Comparison of ENCODE assay signal across 12 cellular contexts in the genomic region with DNA sequence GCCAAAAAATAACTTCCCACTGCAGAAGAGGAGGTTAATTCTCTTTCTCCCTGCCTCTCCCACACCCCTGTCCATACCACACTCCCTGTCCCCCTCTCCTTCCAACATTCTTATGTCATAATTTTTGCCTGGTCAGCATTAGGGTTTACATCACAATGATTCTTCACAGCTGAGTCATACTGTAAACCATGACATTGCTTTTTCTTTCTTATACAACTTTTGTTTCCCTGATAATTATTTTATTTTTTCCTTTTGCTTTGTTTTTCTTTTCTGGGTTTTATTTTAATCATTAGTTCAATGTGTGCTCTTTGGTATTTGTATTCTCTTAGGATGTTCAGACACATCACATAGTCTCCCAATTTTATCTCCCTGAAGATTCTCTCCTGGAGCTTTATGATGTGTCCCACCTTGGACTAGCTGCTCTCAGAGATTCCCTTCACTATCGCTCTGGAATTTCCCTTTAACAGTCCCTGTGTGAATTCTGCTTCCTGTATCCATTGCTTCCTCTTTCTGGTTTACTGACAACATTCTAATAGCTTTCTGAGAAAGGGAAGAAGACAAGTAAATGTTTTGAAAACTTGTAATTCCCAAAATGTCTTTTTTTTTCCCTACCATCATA.
DNase-seq lines count a peak whose midpoint lies in the region; ATAC-seq and TF ChIP-seq lines count a peak whose summit lies in the region.
"Had no signal": no experiment of that assay in that cellular context is flagged by ENCODE, and none has a peak within 500 bp of the region (broad histone marks: within the 10 kb centered on the region; RNA-seq: fewer than 3 reads in every experiment).

No MANE protein-coding gene starts in this region.

- in situ Hi-C loops in gastrocnemius medialis (cut with MboI; ENCODE audit: low sequenced_read_pairs in 4 of 4), result no loop called here

- no peaks in the 10 kb centered on the region for H3K27me3 ChIP-seq in HUES6 (ENCODE audit: control insufficient read depth, insufficient read depth, low read length)
- no peaks in the 10 kb centered on the region for H3K27me3 ChIP-seq in gastrocnemius medialis
- no peaks in the 10 kb centered on the region for H3K27me3 ChIP-seq in vagina
- H3K27me3 ChIP-seq: esophagus muscularis mucosa, upper lobe of right lung had no signal

- TF ChIP-seq CTCF in gastrocnemius medialis (IDR thresholded peaks at IDR 0.05 in 4 of 5, conservative IDR thresholded peaks at IDR 0.05 in 1 of 5) (no peak), vagina (IDR thresholded peaks at IDR 0.05) (no peak)

- H3K4me1 ChIP-seq in HUES6 (ENCODE audit: control insufficient read depth, insufficient read depth, low read length) (peaks cover 13% of the 10 kb centered on the region), gastrocnemius medialis (no peaks in the 10 kb centered on the region), vagina (no peaks in the 10 kb centered on the region)
- H3K4me1 ChIP-seq: esophagus muscularis mucosa, upper lobe of right lung had no signal

- H3K36me3 ChIP-seq in HUES6 (ENCODE audit: control insufficient read depth, insufficient read depth, low read length), result no peaks in the 10 kb centered on the region
- H3K36me3 ChIP-seq in gastrocnemius medialis, result no peaks in the 10 kb centered on the region
- H3K36me3 ChIP-seq in vagina, result no peaks in the 10 kb centered on the region
- H3K36me3 ChIP-seq: esophagus muscularis mucosa, upper lobe of right lung had no signal

- DNase-seq in 8988T (peak; percentile 46), astrocyte of the hippocampus (ENCODE audit: low read depth, low spot score) (peak; percentile 57), iPS-NIHi7 (ENCODE audit: extremely low spot score) (peak; percentile 55), gastrocnemius medialis (no peak), left lobe of liver (ENCODE audit: low spot score) (no peak), vagina (ENCODE audit: extremely low spot score in 2 of 2) (no peak)
- DNase-seq: anterior cingulate cortex, NCI-H1092 treated with DMSO at 0.1 percent for 48 hours, upper lobe of right lung had no signal

- intact Hi-C loops in gastrocnemius medialis (cut with DNase I; ENCODE audit: low total_unique reads) (no loop called here), vagina (cut with DNase I) (no loop called here)

- ATAC-seq in gastrocnemius medialis (no peak), left lobe of liver (no peak), GM21381 (IDR thresholded peaks at IDR 0.05; ENCODE audit: unreplicated experiment) (no peak)
- ATAC-seq: upper lobe of right lung had no signal

- H3K9me3 ChIP-seq in HUES6 (ENCODE audit: control insufficient read depth, insufficient read depth, low read depth, low read length) (no peaks in the 10 kb centered on the region), gastrocnemius medialis (no peaks in the 10 kb centered on the region), vagina (no peaks in the 10 kb centered on the region)
- H3K9me3 ChIP-seq: esophagus muscularis mucosa, upper lobe of right lung had no signal

- TF ChIP-seq POLR2A in gastrocnemius medialis (IDR thresholded peaks at IDR 0.05) (no peak), vagina (IDR thresholded peaks at IDR 0.05) (no peak)

- H3K27ac ChIP-seq in HUES6 (ENCODE audit: low read depth, low read length), result peak overlapping the region; percentile 44
- H3K27ac ChIP-seq in gastrocnemius medialis, result no peak overlapping the region
- H3K27ac ChIP-seq in vagina, result no peak overlapping the region
- H3K27ac ChIP-seq: esophagus muscularis mucosa, upper lobe of right lung had no signal

- H3K4me3 ChIP-seq in HUES6 (ENCODE audit: low read depth, low read length), result no peak overlapping the region
- H3K4me3 ChIP-seq in gastrocnemius medialis, result no peak overlapping the region
- H3K4me3 ChIP-seq in vagina, result no peak overlapping the region
- H3K4me3 ChIP-seq: esophagus muscularis mucosa, upper lobe of right lung had no signal

- no peak overlapping the region for H3K9ac ChIP-seq in HUES6 (ENCODE audit: low read length)

Comparison
In these comparisons a context has a peak if more than half of its experiments do, and no peak if none do; other contexts are left out.
1. DNase-seq: peak in 8988T (single experiment), astrocyte of the hippocampus (single experiment) and iPS-NIHi7 (single experiment); none in gastrocnemius medialis (0 of 2), left lobe of liver (single experiment) and vagina (0 of 2).